In the genomic region with DNA sequence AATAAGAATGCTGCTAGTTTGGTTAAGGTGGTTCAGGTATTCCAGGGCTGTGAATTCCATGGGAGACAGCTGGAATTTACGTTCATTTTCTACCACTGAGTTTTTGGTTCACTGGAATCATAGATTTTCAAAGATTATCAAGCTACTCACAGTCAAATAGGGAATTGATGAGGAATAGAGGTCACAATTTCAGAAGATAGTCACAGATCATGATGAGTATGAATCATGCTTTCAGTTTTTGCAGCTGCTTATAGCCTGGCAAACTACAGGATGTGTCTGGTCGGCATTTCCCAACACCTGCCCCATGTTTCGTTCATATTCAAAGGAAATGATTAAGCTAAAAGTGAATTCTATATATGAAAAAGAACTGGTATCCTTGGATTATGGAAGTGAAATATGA, we compare ENCODE assay signal across 9 cellular contexts. TPM values are rescaled to one million over a fixed set of nuclear protein-coding genes. Genes with fewer than 3 reads are reported as not detected.
DNase-seq lines count a peak whose midpoint lies in the region; ATAC-seq, FAIRE-seq and TF ChIP-seq lines count a peak whose summit lies in the region.
"Had no signal": no experiment of that assay in that cellular context is flagged by ENCODE, and none has a peak within 500 bp of the region (broad histone marks: within the 10 kb centered on the region; RNA-seq: fewer than 3 reads in every experiment).

No MANE protein-coding gene starts in this region.

- ATAC-seq in GM21526 (IDR thresholded peaks at IDR 0.05; ENCODE audit: low FRiP score, unreplicated experiment) = peak; percentile 94

- no TSS peak for BruUV-seq in Calu3 (replicated peaks; lab: Mats Ljungman, UMichigan)

- intact Hi-C loops in Calu3 (cut with micrococcal nuclease; ENCODE audit: unreplicated experiment) = no loop called here

- no peaks in the 10 kb centered on the region for H3K9me3 Mint-ChIP-seq in Calu3 (ENCODE audit: low read depth, unreplicated experiment)

- peak; percentile 40 for DNase-seq in GM12864 (ENCODE audit: low read depth)
- DNase-seq in HPDE6-E6E7 (ENCODE audit: extremely low spot score) = peak; percentile 17
- peak; percentile 79 for DNase-seq in bronchial epithelial cell (ENCODE audit: low read depth)
- no peak for DNase-seq in GOT3 (lab: John Stamatoyannopoulos, UW)
- no peak for DNase-seq in Calu3
- DNase-seq in OCI-M1 (lab: John Stamatoyannopoulos, UW) = no peak
- no peak for DNase-seq in GM19240 (ENCODE audit: insufficient read length, low spot score)

- H3K27me3 Mint-ChIP-seq in Calu3 (ENCODE audit: unreplicated experiment) = no peaks in the 10 kb centered on the region

- H3K27me3 ChIP-seq in bronchial epithelial cell (ENCODE audit: control insufficient read depth, insufficient read depth, low read length) = no peaks in the 10 kb centered on the region

- no peak overlapping the region for H3K4me3 ChIP-seq in GM12864 (ENCODE audit: low read depth, low read length)
- no peak overlapping the region for H3K4me3 ChIP-seq in bronchial epithelial cell (ENCODE audit: low read depth, low read length)

- no peaks in the 10 kb centered on the region for H3K36me3 Mint-ChIP-seq in Calu3 (ENCODE audit: insufficient read depth, unreplicated experiment)

- H3K4me3 Mint-ChIP-seq in Calu3 (ENCODE audit: low read depth, unreplicated experiment) = no peak overlapping the region

- CTCF ChIA-PET in Calu3 (lab: Charles Lee) = no interaction called here

- H3K27ac Mint-ChIP-seq in Calu3 (ENCODE audit: unreplicated experiment) = no peak overlapping the region

- TF ChIP-seq CTCF in GM12864 (IDR thresholded peaks at IDR 0.05; ENCODE audit: low read depth, low read length, missing control alignments) (no peak), bronchial epithelial cell (IDR thresholded peaks at IDR 0.05; ENCODE audit: insufficient read depth, low read length, severe bottlenecking) (no peak), Calu3 (IDR thresholded peaks at IDR 0.05; ENCODE audit: unreplicated experiment) (no peak)

- H3K36me3 ChIP-seq in bronchial epithelial cell (ENCODE audit: control insufficient read depth, insufficient read depth, low read length) = no peaks in the 10 kb centered on the region

- FAIRE-seq in bronchial epithelial cell (lab: Jason Lieb, UNC) = no peak
- FAIRE-seq: H1 had no signal

- H3K4me1 Mint-ChIP-seq in Calu3 (ENCODE audit: low read depth, unreplicated experiment) = no peaks in the 10 kb centered on the region

RNA-seq across cellular contexts. Expression of a gene that starts 58.7 kb away (rescaled TPM):
- total RNA-seq in bronchial epithelial cell (9.1 and 15.0 TPM in 2 replicates), Calu3 (2022) (24.9 and 27.3 TPM in 2 replicates)

Comparison
In these comparisons a context has a peak if more than half of its experiments do, and no peak if none do; other contexts are left out.
1. DNase-seq: peak in GM12864 (single experiment), HPDE6-E6E7 (single experiment) and bronchial epithelial cell (single experiment); none in GOT3 (single experiment), Calu3 (single experiment), OCI-M1 (single experiment) and GM19240 (single experiment).